Comparison of ENCODE assay signal across 14 cellular contexts in the genomic region with DNA sequence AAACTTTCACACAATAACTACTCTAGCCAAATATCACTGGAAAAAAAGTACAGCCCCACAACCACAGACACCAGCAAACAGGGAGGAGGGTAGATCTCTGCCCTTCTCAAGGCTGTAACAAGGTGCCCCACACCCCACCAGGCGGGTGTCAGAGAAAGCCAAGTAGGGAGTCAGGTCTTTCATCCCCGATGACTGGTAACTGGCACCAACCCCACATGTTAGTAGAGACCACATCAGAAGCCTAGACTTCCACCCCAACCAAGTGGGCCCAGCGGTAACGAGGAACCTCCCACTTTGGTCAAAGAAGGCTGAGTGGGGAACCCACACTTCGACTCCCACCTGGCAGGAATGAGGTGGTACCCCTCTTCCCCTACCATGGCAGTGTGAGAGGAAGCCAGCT. TPM values are rescaled to one million over a fixed set of nuclear protein-coding genes. Genes with fewer than 3 reads are reported as not detected.
DNase-seq lines count a peak whose midpoint lies in the region; ATAC-seq and TF ChIP-seq lines count a peak whose summit lies in the region.
"Had no signal": no experiment of that assay in that cellular context is flagged by ENCODE, and none has a peak within 500 bp of the region (broad histone marks: within the 10 kb centered on the region; RNA-seq: fewer than 3 reads in every experiment).

No MANE protein-coding gene starts in this region.

- no peaks in the 10 kb centered on the region for H3K27me3 Mint-ChIP-seq in activated CD8-positive, alpha-beta T cell treated with anti-CD3 and anti-CD28 coated beads for 36 hours
- no peaks in the 10 kb centered on the region for H3K27me3 Mint-ChIP-seq in activated naive CD8-positive, alpha-beta T cell treated with anti-CD3 and anti-CD28 coated beads for 36 hours

- H3K27ac Mint-ChIP-seq in activated CD8-positive, alpha-beta T cell treated with anti-CD3 and anti-CD28 coated beads for 36 hours, result peak overlapping the region; percentile 40
- peak overlapping the region; percentile 68 for H3K27ac Mint-ChIP-seq in activated naive CD8-positive, alpha-beta T cell treated with anti-CD3 and anti-CD28 coated beads for 36 hours

- 94 to 95% methylated on average over 5 of the region's 5 CpGs for WGBS in heart right ventricle, 2 donors

- no peaks in the 10 kb centered on the region for H3K9me3 Mint-ChIP-seq in activated CD8-positive, alpha-beta T cell treated with anti-CD3 and anti-CD28 coated beads for 36 hours
- no peaks in the 10 kb centered on the region for H3K9me3 Mint-ChIP-seq in activated naive CD8-positive, alpha-beta T cell treated with anti-CD3 and anti-CD28 coated beads for 36 hours

- ATAC-seq in DND-41 (ENCODE audit: insufficient read depth, low read depth) (peak; percentile 99), heart right ventricle (no peak)
- ATAC-seq in activated CD8-positive, alpha-beta T cell treated with anti-CD3 and anti-CD28 coated beads for 36 hours, result peak; percentile 98
- ATAC-seq: body of pancreas, psoas muscle had no signal

- POLR2A ChIA-PET in activated CD8-positive, alpha-beta T cell treated with anti-CD3 and anti-CD28 coated beads for 36 hours (lab: Charles Lee), result no interaction called here

- H3K9ac ChIP-seq in DND-41 (ENCODE audit: low read depth, low read length), result 0 out of 2 replicates have a peak overlapping the region, but pooled peaks have one; percentile 0

- no peak for TF ChIP-seq CTCF in DND-41 (IDR thresholded peaks at IDR 0.05; ENCODE audit: borderline replicate concordance, extremely low read depth, low read length, poor library complexity, severe bottlenecking)
- TF ChIP-seq CTCF in activated CD8-positive, alpha-beta T cell treated with anti-CD3 and anti-CD28 coated beads for 36 hours (IDR thresholded peaks at IDR 0.05), result no peak
- TF ChIP-seq CTCF in heart right ventricle (IDR thresholded peaks at IDR 0.05), result no peak

- H3K4me2 ChIP-seq in DND-41 (ENCODE audit: insufficient read depth, low read length), result peak overlapping the region; percentile 28; the same call in 1 of the 2 replicates

- H3K27ac ChIP-seq in DND-41 (ENCODE audit: low read length) (peak overlapping the region; percentile 66), heart right ventricle (no peak overlapping the region)
- H3K27ac ChIP-seq: body of pancreas, epithelial cell of prostate, Peyer's patch, psoas muscle had no signal

- peaks cover 63% of the 10 kb centered on the region for H3K36me3 ChIP-seq in DND-41 (ENCODE audit: insufficient read depth, low read length)
- H3K36me3 ChIP-seq in MG63, result peaks cover 17% of the 10 kb centered on the region
- peaks cover 0 to 26% (median 0%) of the 10 kb centered on the region in 9 donors for H3K36me3 ChIP-seq in heart right ventricle
- H3K36me3 ChIP-seq: Peyer's patch had no signal

- intact Hi-C loops in activated CD8-positive, alpha-beta T cell treated with anti-CD3 and anti-CD28 coated beads for 36 hours (cut with micrococcal nuclease), result no loop called here
- intact Hi-C loops in heart right ventricle (cut with DNase I), result no loop called here

- H3K9me3 ChIP-seq in DND-41 (ENCODE audit: insufficient read depth, low read length, severe bottlenecking) (no peaks in the 10 kb centered on the region), MG63 (no peaks in the 10 kb centered on the region), heart right ventricle (no peaks in the 10 kb centered on the region)
- H3K9me3 ChIP-seq: body of pancreas, Peyer's patch, psoas muscle had no signal

- H3K36me3 Mint-ChIP-seq in activated CD8-positive, alpha-beta T cell treated with anti-CD3 and anti-CD28 coated beads for 36 hours (ENCODE audit: low read depth), result peaks cover 41% of the 10 kb centered on the region
- H3K36me3 Mint-ChIP-seq in activated naive CD8-positive, alpha-beta T cell treated with anti-CD3 and anti-CD28 coated beads for 36 hours, result peaks cover 42% of the 10 kb centered on the region

- H3K27me3 ChIP-seq in DND-41 (ENCODE audit: insufficient read depth, low read length, poor library complexity), result no peaks in the 10 kb centered on the region
- no peaks in the 10 kb centered on the region for H3K27me3 ChIP-seq in MG63
- H3K27me3 ChIP-seq in heart right ventricle, result no peaks in the 10 kb centered on the region
- H3K27me3 ChIP-seq: body of pancreas, Peyer's patch had no signal

- CTCF ChIA-PET in activated CD8-positive, alpha-beta T cell treated with anti-CD3 and anti-CD28 coated beads for 36 hours (lab: Charles Lee), result interaction anchor here (1.4 kb wide), 1 partner anchor 36 kb away, joined by 3 read pairs; no protein-coding TSS in a partner anchor

- H3K4me3 Mint-ChIP-seq in activated CD8-positive, alpha-beta T cell treated with anti-CD3 and anti-CD28 coated beads for 36 hours, result no peak overlapping the region
- peak overlapping the region; percentile 53 for H3K4me3 Mint-ChIP-seq in activated naive CD8-positive, alpha-beta T cell treated with anti-CD3 and anti-CD28 coated beads for 36 hours

- H4K20me1 ChIP-seq in DND-41 (ENCODE audit: insufficient read depth, low read length), result 0 out of 2 replicates have a peak, but pooled peaks cover 5% of the 10 kb centered on the region

- no peak overlapping the region for H2AFZ ChIP-seq in DND-41 (ENCODE audit: low read depth, low read length)

- DNase-seq in DND-41 (peak; percentile 91), MG63 (no peak), heart right ventricle (no peak), NCI-H2107 treated with DMSO at 0.1 percent for 48 hours (lab: John Stamatoyannopoulos, UW; ENCODE audit: unreplicated experiment) (no peak), NCI-H69 (lab: John Stamatoyannopoulos, UW) (no peak)
- peak; percentile 73 for DNase-seq in activated CD8-positive, alpha-beta T cell treated with anti-CD3 and anti-CD28 coated beads for 36 hours
- DNase-seq in activated naive CD8-positive, alpha-beta T cell treated with anti-CD3 and anti-CD28 coated beads for 36 hours, result peak; percentile 56
- DNase-seq in stimulated activated CD4-positive, alpha-beta T cell treated with anti-CD3 and anti-CD28 coated beads, Interleukin-4, amount 100 ng/mL, for 1 hour, result peak; percentile 8
- DNase-seq: body of pancreas, mesenchymal stem cell, NCI-H2171, Peyer's patch, psoas muscle had no signal

- H3K79me2 ChIP-seq in DND-41 (ENCODE audit: insufficient read depth, low read length), result peaks cover 4% of the 10 kb centered on the region

- H3K4me1 ChIP-seq in DND-41 (ENCODE audit: insufficient read depth, low read length), result peaks cover 19% of the 10 kb centered on the region
- no peaks in the 10 kb centered on the region for H3K4me1 ChIP-seq in heart right ventricle
- H3K4me1 ChIP-seq: body of pancreas, Peyer's patch, psoas muscle had no signal

- peaks cover 14% of the 10 kb centered on the region for H3K4me1 Mint-ChIP-seq in activated CD8-positive, alpha-beta T cell treated with anti-CD3 and anti-CD28 coated beads for 36 hours (ENCODE audit: low read depth)
- H3K4me1 Mint-ChIP-seq in activated naive CD8-positive, alpha-beta T cell treated with anti-CD3 and anti-CD28 coated beads for 36 hours, result peaks cover 16% of the 10 kb centered on the region

- H3K4me3 ChIP-seq in DND-41 (ENCODE audit: low read depth in 1 of 2, low read length in 2 of 2), result no peak overlapping the region
- no peak overlapping the region for H3K4me3 ChIP-seq in MG63
- no peak overlapping the region for H3K4me3 ChIP-seq in heart right ventricle
- H3K4me3 ChIP-seq: body of pancreas, Peyer's patch, psoas muscle had no signal

RNA-seq across cellular contexts. Expression of a gene that starts 16.4 kb away (rescaled TPM):
- total RNA-seq in activated CD8-positive, alpha-beta T cell treated with anti-CD3 and anti-CD28 coated beads for 36 hours, result 1 to 10 TPM; 7.8 to 8.0 TPM
- 1 to 10 TPM; 7.1 TPM for total RNA-seq in activated naive CD8-positive, alpha-beta T cell treated with anti-CD3 and anti-CD28 coated beads for 36 hours
- total RNA-seq in MG63 (2014; rRNA removed; shearing (Covaris generic); ENCODE audit: low replicate concordance), result 8.4 and 16.4 TPM in 2 replicates
- 10 to 100 TPM in 4 of 10 donors, 1 to 10 TPM in 6; 7.3 to 11.6 (median 8.3) TPM for total RNA-seq in heart right ventricle
- 1 to 10 TPM; 2.6 to 9.7 TPM for polyA plus RNA-seq in heart right ventricle

RNA-seq across cellular contexts. Expression of a gene that starts 48.3 kb away (rescaled TPM):
- 10 to 100 TPM; 40.6 to 43.5 TPM for total RNA-seq in activated CD8-positive, alpha-beta T cell treated with anti-CD3 and anti-CD28 coated beads for 36 hours
- total RNA-seq in activated naive CD8-positive, alpha-beta T cell treated with anti-CD3 and anti-CD28 coated beads for 36 hours, result 10 to 100 TPM; 44.5 to 51.4 TPM
- 6.8 and 10.7 TPM in 2 replicates for total RNA-seq in MG63 (2014; rRNA removed; shearing (Covaris generic); ENCODE audit: low replicate concordance)
- total RNA-seq in heart right ventricle, result 1 to 10 TPM; 1.6 to 4.4 (median 2.4) TPM
- polyA plus RNA-seq in heart right ventricle, result 1 to 10 TPM; 1.1 to 3.4 TPM

Comparison
In these comparisons a context has a peak if more than half of its experiments do, and no peak if none do; other contexts are left out.
1. ATAC-seq: peak in DND-41 (single experiment) and activated CD8-positive, alpha-beta T cell treated with anti-CD3 and anti-CD28 coated beads for 36 hours (single experiment); none in heart right ventricle (0 of 8).
2. DNase-seq: peak in DND-41 (single experiment), activated CD8-positive, alpha-beta T cell treated with anti-CD3 and anti-CD28 coated beads for 36 hours (single experiment), activated naive CD8-positive, alpha-beta T cell treated with anti-CD3 and anti-CD28 coated beads for 36 hours (single experiment) and stimulated activated CD4-positive, alpha-beta T cell treated with anti-CD3 and anti-CD28 coated beads, Interleukin-4, amount 100 ng/mL, for 1 hour (single experiment); none in MG63 (single experiment), heart right ventricle (0 of 2), NCI-H2107 treated with DMSO at 0.1 percent for 48 hours (single experiment) and NCI-H69 (single experiment).